In the genomic region with DNA sequence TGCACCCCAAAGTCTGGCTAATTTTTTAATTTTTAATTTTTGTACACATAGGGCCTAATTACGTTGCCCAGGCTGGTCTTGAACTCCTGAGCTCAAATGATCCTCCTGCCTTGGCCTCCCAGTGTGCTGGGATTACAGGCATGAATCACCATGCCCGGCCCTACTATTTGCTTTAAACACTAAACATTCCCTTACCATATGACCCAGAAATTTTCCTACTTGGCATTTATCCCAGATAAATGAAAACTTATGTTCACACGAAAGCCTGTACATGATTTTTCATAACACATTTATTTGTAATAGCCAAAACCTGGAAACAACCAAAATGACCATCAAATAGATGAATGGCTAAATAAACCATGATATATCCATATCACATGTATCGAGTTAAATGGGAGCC, we compare ENCODE assay signal across 15 cellular contexts.
DNase-seq lines count a peak whose midpoint lies in the region; ATAC-seq lines count a peak whose summit lies in the region.
"Had no signal": no experiment of that assay in that cellular context is flagged by ENCODE, and none has a peak within 500 bp of the region (broad histone marks: within the 10 kb centered on the region; RNA-seq: fewer than 3 reads in every experiment).

No MANE protein-coding gene starts in this region.

- H3K9me3 Mint-ChIP-seq in effector memory CD8-positive, alpha-beta T cell = no peaks in the 10 kb centered on the region
- H3K9me3 Mint-ChIP-seq: CD8-positive, alpha-beta memory T cell had no signal

- H3K27me3 Mint-ChIP-seq in effector memory CD8-positive, alpha-beta T cell = no peaks in the 10 kb centered on the region
- H3K27me3 Mint-ChIP-seq: CD8-positive, alpha-beta memory T cell had no signal

- H3K36me3 Mint-ChIP-seq in effector memory CD8-positive, alpha-beta T cell (ENCODE audit: insufficient read depth) = peaks cover 4% of the 10 kb centered on the region

- no peak overlapping the region for H3K4me3 Mint-ChIP-seq in effector memory CD8-positive, alpha-beta T cell
- H3K4me3 Mint-ChIP-seq: CD8-positive, alpha-beta memory T cell had no signal

- H3K4me1 Mint-ChIP-seq in effector memory CD8-positive, alpha-beta T cell (ENCODE audit: low read depth in 2 of 2) = no peaks in the 10 kb centered on the region
- H3K4me1 Mint-ChIP-seq: CD8-positive, alpha-beta memory T cell had no signal

- no peak overlapping the region for H3K27ac Mint-ChIP-seq in effector memory CD8-positive, alpha-beta T cell
- H3K27ac Mint-ChIP-seq: CD8-positive, alpha-beta memory T cell had no signal

- DNase-seq in DMS53 (lab: John Stamatoyannopoulos, UW) (peak; percentile 13), DMS53 treated with DMSO at 0.1 percent for 48 hours (lab: John Stamatoyannopoulos, UW; ENCODE audit: unreplicated experiment) (no peak), amniotic epithelial cell (ENCODE audit: low read depth) (peak; percentile 54), fibroblast of gingiva (ENCODE audit: low read depth) (peak; percentile 49), DMS 273 (lab: John Stamatoyannopoulos, UW; ENCODE audit: unreplicated experiment) (no peak)
- no peak for DNase-seq in effector memory CD8-positive, alpha-beta T cell
- DNase-seq: CD8-positive, alpha-beta memory T cell; H7; NCI-H1048; NCI-H1436 treated with DMSO at 0.1 percent for 48 hours; NCI-H2081; NCI-H774 had no signal

- no peak for ATAC-seq in HG02610 (IDR thresholded peaks at IDR 0.05; ENCODE audit: unreplicated experiment)
- no peak for ATAC-seq in effector memory CD8-positive, alpha-beta T cell (replicated peaks)
- no peak for ATAC-seq in GM18519 (IDR thresholded peaks at IDR 0.05; ENCODE audit: low FRiP score, unreplicated experiment)
- ATAC-seq: Panc1 had no signal

Comparison
In these comparisons a context has a peak if more than half of its experiments do, and no peak if none do; other contexts are left out.
1. DNase-seq: peak in DMS53 (single experiment), amniotic epithelial cell (single experiment) and fibroblast of gingiva (single experiment); none in DMS53 treated with DMSO at 0.1 percent for 48 hours (single experiment), DMS 273 (single experiment) and effector memory CD8-positive, alpha-beta T cell (0 of 3).